ENCODE assay signal across 20 cellular contexts in the genomic region with DNA sequence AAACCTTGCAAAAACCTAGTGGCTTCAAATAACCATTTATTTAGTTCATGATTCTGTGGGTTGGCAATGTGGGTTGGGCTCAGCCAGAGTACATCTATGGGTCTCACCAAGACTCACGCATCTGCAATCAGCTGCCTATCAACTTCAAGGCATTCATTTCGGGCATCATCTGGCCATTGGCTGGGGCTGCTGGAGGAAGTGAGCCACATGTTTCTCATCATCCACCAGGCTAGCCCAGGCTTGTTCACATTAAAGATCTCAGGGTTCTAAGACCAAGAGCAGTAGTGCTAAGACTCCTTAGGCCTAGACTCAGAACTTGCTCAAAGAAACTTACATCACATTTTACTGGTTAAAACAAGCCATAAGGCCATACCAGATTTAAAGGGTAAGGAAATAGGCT.
"Had no signal": no experiment of that assay in that cellular context is flagged by ENCODE, and none has a peak within 500 bp of the region (broad histone marks: within the 10 kb centered on the region; RNA-seq: fewer than 3 reads in every experiment).

No MANE protein-coding gene starts in this region.

- H3K36me3 ChIP-seq: adrenal gland, Peyer's patch had no signal

- ATAC-seq: T-cell had no signal

- H3K4me3 ChIP-seq: adrenal gland, Peyer's patch had no signal

- H3K9me3 ChIP-seq: adrenal gland, Peyer's patch had no signal

- H3K27me3 ChIP-seq: adrenal gland, Peyer's patch had no signal

- H3K27ac ChIP-seq: adrenal gland, Peyer's patch had no signal

- DNase-seq: activated CD4-positive, alpha-beta memory T cell treated with anti-CD3 and anti-CD28 coated beads for 36 hours; activated CD4-positive, alpha-beta T cell treated with anti-CD3 and anti-CD28 coated beads, Interleukin-2, amount 10 ng/mL, durations not matched to agents 7 days and 5 days; activated CD4-positive, CD25-positive, alpha-beta regulatory T cell; activated naive CD4-positive, alpha-beta T cell treated with anti-CD3 and anti-CD28 coated beads, Interleukin-2, amount 50 U/mL, for 16 hours; activated naive CD8-positive, alpha-beta T cell treated with anti-CD3 and anti-CD28 coated beads, Interleukin-2, amount 10 ng/mL, durations not matched to agents 7 days and 5 days; adrenal gland; aorta; MM.1S; NCI-H1105; NCI-H1436; NCI-H187; NCI-H2081; NCI-H446; NCI-H524; Peyer's patch; SHP77 treated with DMSO at 0.1 percent for 48 hours; T-cell; T-helper 2 cell; T1000 had no signal

- H3K4me1 ChIP-seq: adrenal gland, Peyer's patch had no signal

- FAIRE-seq: TTC549 had no signal
